In genomic region chr18:36448384-36449290, GRCh38 we compare ENCODE assay signal across 1 cellular context.
TF ChIP-seq lines count a peak whose summit lies in the region.

No MANE protein-coding gene starts in this region.

TF ChIP-seq in GM12878, 131 proteins besides CTCF, POLR2A, EP300 and RAD21:
- TF ChIP-seq YY1 (IDR thresholded peaks at IDR 0.05; ENCODE audit: low read depth, low read length) (no peak), E2F8 (IDR thresholded peaks at IDR 0.05; ENCODE audit: low read depth, partially characterized antibody) (no peak), E2F4 (IDR thresholded peaks at IDR 0.05; ENCODE audit: low read depth, low read length) (no peak), MEF2B (IDR thresholded peaks at IDR 0.05; ENCODE audit: partially characterized antibody, poor library complexity, severe bottlenecking) (peak; percentile 23), HSF1 (IDR thresholded peaks at IDR 0.05; ENCODE audit: low read depth, low read length) (no peak), ATF2 (IDR thresholded peaks at IDR 0.05; ENCODE audit: low read length) (no peak), NRF1 (conservative IDR thresholded peaks at IDR 0.05; ENCODE audit: low read depth, low read length) (no peak), MLLT1 (IDR thresholded peaks at IDR 0.05) (no peak), IKZF1 (conservative IDR thresholded peaks at IDR 0.05) (0 out of 2 replicates have a peak, but pooled peaks have one; percentile 13), CREB1 (IDR thresholded peaks at IDR 0.05; ENCODE audit: low read depth) (no peak)
